Comparison of ENCODE assay signal across 21 cellular contexts in the genomic region with DNA sequence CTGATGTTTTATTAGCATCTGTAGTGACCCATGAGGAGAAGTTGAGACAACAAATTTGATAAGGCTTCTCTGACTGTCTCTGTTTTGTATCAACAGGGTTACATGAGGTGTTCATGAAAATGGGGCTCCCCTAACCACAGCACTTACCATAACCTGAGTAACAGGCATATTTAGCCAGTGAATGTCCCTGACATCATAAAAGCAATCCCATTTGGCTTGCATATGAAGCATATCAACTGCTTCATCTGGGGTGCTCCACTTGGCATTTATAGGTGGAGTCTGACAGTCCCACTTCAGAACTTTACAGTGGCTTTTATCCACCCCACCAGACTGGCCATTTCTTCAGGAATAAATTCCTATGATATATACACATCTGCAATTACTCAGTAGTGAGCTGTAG.
"Had no signal": no experiment of that assay in that cellular context is flagged by ENCODE, and none has a peak within 500 bp of the region (broad histone marks: within the 10 kb centered on the region; RNA-seq: fewer than 3 reads in every experiment).

No MANE protein-coding gene starts in this region.

- H3K9me3 ChIP-seq: body of pancreas, sigmoid colon, thoracic aorta, vagina had no signal

- H3K4me3 Mint-ChIP-seq: activated CD4-positive, alpha-beta memory T cell treated with anti-CD3 and anti-CD28 coated beads, Interleukin-2, amount 10 ng/mL, durations not matched to agents 7 days and 5 days; activated CD4-positive, alpha-beta T cell treated with anti-CD3 and anti-CD28 coated beads, Interleukin-2, amount 10 ng/mL, durations not matched to agents 24 days and 14 days; activated naive CD8-positive, alpha-beta T cell treated with anti-CD3 and anti-CD28 coated beads, Interleukin-2, amount 50 U/mL, for 24 hours; activated T-helper 1 cell treated with anti-CD3 and anti-CD28 coated beads, Interleukin-12 subunit alpha, Interleukin-12 subunit beta, Interleukin-2, Interleukin-4 antibody, amounts not matched to agents 30 ng/mL and 10 ng/mL and 1 ng/mL, durations not matched to agents 14 hours and 24 hours and 36 hours; memory B cell; naive B cell; T-helper 1 cell treated with Interleukin-12 subunit alpha and Interleukin-12 subunit beta and Interleukin-4 antibody, amounts not matched to agents 30 μg/mL and 1 μg/mL, for 36 hours; type B pancreatic cell had no signal

- H3K27me3 Mint-ChIP-seq: activated CD4-positive, alpha-beta memory T cell treated with anti-CD3 and anti-CD28 coated beads, Interleukin-2, amount 10 ng/mL, durations not matched to agents 7 days and 5 days; activated CD4-positive, alpha-beta T cell treated with anti-CD3 and anti-CD28 coated beads, Interleukin-2, amount 10 ng/mL, durations not matched to agents 24 days and 14 days; activated naive CD8-positive, alpha-beta T cell treated with anti-CD3 and anti-CD28 coated beads, Interleukin-2, amount 50 U/mL, for 24 hours; memory B cell; naive B cell; type B pancreatic cell had no signal

- H3K4me1 ChIP-seq: body of pancreas, sigmoid colon, vagina had no signal

- H3K27me3 ChIP-seq: body of pancreas, sigmoid colon, vagina had no signal

- H3K27ac ChIP-seq: body of pancreas, sigmoid colon, thoracic aorta, vagina had no signal

- H3K27ac Mint-ChIP-seq: activated CD4-positive, alpha-beta memory T cell treated with anti-CD3 and anti-CD28 coated beads, Interleukin-2, amount 10 ng/mL, durations not matched to agents 7 days and 5 days; activated CD4-positive, alpha-beta T cell treated with anti-CD3 and anti-CD28 coated beads, Interleukin-2, amount 10 ng/mL, durations not matched to agents 24 days and 14 days; activated naive CD8-positive, alpha-beta T cell treated with anti-CD3 and anti-CD28 coated beads, Interleukin-2, amount 50 U/mL, for 24 hours; activated T-helper 1 cell treated with anti-CD3 and anti-CD28 coated beads, Interleukin-12 subunit alpha, Interleukin-12 subunit beta, Interleukin-2, Interleukin-4 antibody, amounts not matched to agents 30 ng/mL and 10 ng/mL and 1 ng/mL, durations not matched to agents 14 hours and 24 hours and 36 hours; memory B cell; T-helper 1 cell treated with Interleukin-12 subunit alpha and Interleukin-12 subunit beta and Interleukin-4 antibody, amounts not matched to agents 30 μg/mL and 1 μg/mL, for 36 hours; type B pancreatic cell had no signal

- H3K4me1 Mint-ChIP-seq: activated CD4-positive, alpha-beta memory T cell treated with anti-CD3 and anti-CD28 coated beads, Interleukin-2, amount 10 ng/mL, durations not matched to agents 7 days and 5 days; activated CD4-positive, alpha-beta T cell treated with anti-CD3 and anti-CD28 coated beads, Interleukin-2, amount 10 ng/mL, durations not matched to agents 24 days and 14 days; activated naive CD8-positive, alpha-beta T cell treated with anti-CD3 and anti-CD28 coated beads, Interleukin-2, amount 50 U/mL, for 24 hours; memory B cell had no signal

- ATAC-seq: activated naive CD8-positive, alpha-beta T cell treated with anti-CD3 and anti-CD28 coated beads, Interleukin-2, amount 50 U/mL, for 24 hours; body of pancreas had no signal

- H3K36me3 Mint-ChIP-seq: memory B cell, naive B cell, type B pancreatic cell had no signal

- H3K36me3 ChIP-seq: sigmoid colon, thoracic aorta, vagina had no signal

- H3K9me3 Mint-ChIP-seq: activated CD4-positive, alpha-beta T cell treated with anti-CD3 and anti-CD28 coated beads, Interleukin-2, amount 10 ng/mL, durations not matched to agents 24 days and 14 days; activated naive CD8-positive, alpha-beta T cell treated with anti-CD3 and anti-CD28 coated beads, Interleukin-2, amount 50 U/mL, for 24 hours; activated T-helper 1 cell treated with anti-CD3 and anti-CD28 coated beads, Interleukin-12 subunit alpha, Interleukin-12 subunit beta, Interleukin-2, Interleukin-4 antibody, amounts not matched to agents 30 ng/mL and 10 ng/mL and 1 ng/mL, durations not matched to agents 14 hours and 24 hours and 36 hours; naive B cell had no signal

- DNase-seq: activated CD4-positive, alpha-beta memory T cell treated with anti-CD3 and anti-CD28 coated beads, Interleukin-2, amount 10 ng/mL, durations not matched to agents 7 days and 5 days; activated CD4-positive, alpha-beta T cell treated with anti-CD3 and anti-CD28 coated beads, Interleukin-2, amount 10 ng/mL, durations not matched to agents 24 days and 14 days; activated CD4-positive, CD25-positive, alpha-beta regulatory T cell; activated gamma-delta T cell; activated naive CD4-positive, alpha-beta T cell treated with anti-CD3 and anti-CD28 coated beads, Interleukin-2, amount 50 U/mL, for 16 hours; activated naive CD8-positive, alpha-beta T cell treated with anti-CD3 and anti-CD28 coated beads, Interleukin-2, amount 50 U/mL, for 24 hours; body of pancreas; hippocampal formation; naive B cell; occipital lobe; retina; sigmoid colon; stimulated activated CD4-positive, alpha-beta T cell treated with anti-CD3 and anti-CD28 coated beads, Interleukin-2, amount 100 ng/mL, for 48 hours; stimulated activated naive CD4-positive, alpha-beta T cell; T1000 had no signal

- H3K4me3 ChIP-seq: body of pancreas, sigmoid colon, thoracic aorta, vagina had no signal
